ENCODE assay signal across 1 cellular context in genomic region chr21:37374026-37374425, GRCh38.
TF ChIP-seq lines count a peak whose summit lies in the region.

No MANE protein-coding gene starts in this region.

TF ChIP-seq in HEK293, 187 proteins besides CTCF, POLR2A, EP300 and RAD21 (continued from another document):
- TF ChIP-seq ZNF670 (tag by site-specific recombination; IDR thresholded peaks at IDR 0.05; ENCODE audit: low read depth) (no peak), ZBTB21 (tag by site-specific recombination; IDR thresholded peaks at IDR 0.05) (0 out of 2 replicates have a peak, but pooled peaks have one; percentile 68), IKZF3 (tag by site-specific recombination; IDR thresholded peaks at IDR 0.05) (no peak), ZNF692 (tag by site-specific recombination; IDR thresholded peaks at IDR 0.05) (peak; percentile 34; the same call in 1 of the 2 replicates), ZNF561 (tag by site-specific recombination; IDR thresholded peaks at IDR 0.05; ENCODE audit: borderline replicate concordance) (no peak), ZFP69B (tag by site-specific recombination; IDR thresholded peaks at IDR 0.05) (no peak), ZBTB6 (tag by site-specific recombination; IDR thresholded peaks at IDR 0.05) (no peak), ZNF16 (tag by site-specific recombination; IDR thresholded peaks at IDR 0.05; ENCODE audit: low read depth) (no peak), MZF1 (tag by site-specific recombination; IDR thresholded peaks at IDR 0.05; ENCODE audit: borderline replicate concordance) (no peak), ZNF785 (tag by site-specific recombination; IDR thresholded peaks at IDR 0.05) (no peak), PBX3 (CRISPR knock-in tag; IDR thresholded peaks at IDR 0.05) (no peak), ZNF677 (tag by site-specific recombination; IDR thresholded peaks at IDR 0.05) (no peak), ZNF426 (tag by site-specific recombination; IDR thresholded peaks at IDR 0.05) (no peak), ZNF121 (tag by site-specific recombination; IDR thresholded peaks at IDR 0.05) (no peak), ZNF433 (tag by site-specific recombination; IDR thresholded peaks at IDR 0.05; ENCODE audit: low read depth) (no peak), ZSCAN16 (tag by site-specific recombination; IDR thresholded peaks at IDR 0.05) (no peak), ZNF660 (tag by site-specific recombination; IDR thresholded peaks at IDR 0.05) (peak; percentile 26; the same call in 1 of the 2 replicates), ZIC2 (tag by site-specific recombination; IDR thresholded peaks at IDR 0.05) (no peak), PRDM2 (tag by site-specific recombination; IDR thresholded peaks at IDR 0.05; ENCODE audit: borderline replicate concordance) (no peak), ZNF26 (tag by site-specific recombination; IDR thresholded peaks at IDR 0.05) (no peak), ZNF580 (tag by site-specific recombination; IDR thresholded peaks at IDR 0.05) (no peak)
